Comparison of ENCODE assay signal across 9 cellular contexts in genomic region chr1:183318433-183318832, GRCh38.
DNase-seq lines count a peak whose midpoint lies in the region; ATAC-seq, FAIRE-seq and TF ChIP-seq lines count a peak whose summit lies in the region.
"Had no signal": no experiment of that assay in that cellular context is flagged by ENCODE, and none has a peak within 500 bp of the region (broad histone marks: within the 10 kb centered on the region; RNA-seq: fewer than 3 reads in every experiment).

No MANE protein-coding gene starts in this region.

- no peak overlapping the region for H3K4me2 ChIP-seq in K562 (ENCODE audit: insufficient read depth, low read length)

- peak; percentile 32 to 43; a peak in 2 of 4 replicates for TF ChIP-seq RAD21 in K562 (CRISPR knock-in tag; conservative IDR thresholded peaks at IDR 0.05 in 1 of 2, IDR thresholded peaks at IDR 0.05 in 1 of 2)

- no peak overlapping the region for H3K9ac ChIP-seq in K562 (ENCODE audit: insufficient read depth in 1 of 2, low read depth in 2 of 2, low read length in 2 of 2)

- peaks cover 6% of the 10 kb centered on the region for H3K27me3 Mint-ChIP-seq in activated CD4-positive, alpha-beta T cell treated with anti-CD3 and anti-CD28 coated beads, Interleukin-2, amount 10 ng/mL, durations not matched to agents 7 days and 5 days

- peak in 2 of 3 experiments; percentile 7 to 37; a peak in 4 of 6 replicates for TF ChIP-seq CTCF in K562 (IDR thresholded peaks at IDR 0.05 in 2 of 3, conservative IDR thresholded peaks at IDR 0.05 in 1 of 3; ENCODE audit: insufficient read depth in 2 of 3, low read depth in 1 of 3, low read length in 3 of 3)

- no peaks in the 10 kb centered on the region for H3K36me3 Mint-ChIP-seq in activated CD4-positive, alpha-beta T cell treated with anti-CD3 and anti-CD28 coated beads, Interleukin-2, amount 10 ng/mL, durations not matched to agents 7 days and 5 days (ENCODE audit: low read depth)

- no peaks in the 10 kb centered on the region for H3K4me1 Mint-ChIP-seq in activated CD4-positive, alpha-beta T cell treated with anti-CD3 and anti-CD28 coated beads, Interleukin-2, amount 10 ng/mL, durations not matched to agents 7 days and 5 days

- CTCF ChIA-PET in K562 (lab: Yijun Ruan, JAX; ENCODE audit: low intra/inter-chr PET ratio): no interaction called here
- CTCF ChIA-PET in activated CD4-positive, alpha-beta T cell treated with anti-CD3 and anti-CD28 coated beads, Interleukin-2, amount 10 ng/mL, durations not matched to agents 7 days and 5 days (lab: Charles Lee): interaction anchor here (0.9 kb wide), 1 partner anchor 12 kb away, joined by 3 read pairs; no protein-coding TSS in a partner anchor

- no peak for FAIRE-seq in K562 (lab: Jason Lieb, UNC)

- intact Hi-C loops in K562 (cut with micrococcal nuclease): no loop called here

- H3K4me1 ChIP-seq in K562 (replicated peaks in 1 of 2; ENCODE audit: control insufficient read depth in 2 of 2, insufficient read depth in 2 of 2, low read length in 2 of 2): no peaks in the 10 kb centered on the region

- H4K20me1 ChIP-seq in K562 (replicated peaks; ENCODE audit: control insufficient read depth, insufficient read depth, low read length): no peaks in the 10 kb centered on the region

- H3K9me3 ChIP-seq in K562 (replicated peaks; ENCODE audit: control insufficient read depth, insufficient read depth, low read depth, low read length): no peaks in the 10 kb centered on the region

- peak in 1 of 4 experiments; percentile 14 for DNase-seq in K562 (ENCODE audit: extremely low read depth in 1 of 4, low spot score in 3 of 4)
- DNase-seq in iPS-NIHi7 (ENCODE audit: extremely low spot score): peak; percentile 73
- peak; percentile 88 for DNase-seq in stromal cell of bone marrow (ENCODE audit: low read depth)
- DNase-seq in activated CD4-positive, alpha-beta T cell treated with anti-CD3 and anti-CD28 coated beads, Interleukin-2, amount 10 ng/mL, durations not matched to agents 7 days and 5 days: no peak
- DNase-seq in stimulated activated CD8-positive, alpha-beta memory T cell treated with anti-CD3 and anti-CD28 coated beads, Interleukin-4, amount 100 ng/mL, for 48 hours: no peak
- no peak for DNase-seq in NCI-H510A treated with DMSO at 0.1 percent for 48 hours (lab: John Stamatoyannopoulos, UW)

- no peak overlapping the region for H3K4me3 ChIP-seq in K562

- no peak overlapping the region for H3K27ac Mint-ChIP-seq in activated CD4-positive, alpha-beta T cell treated with anti-CD3 and anti-CD28 coated beads, Interleukin-2, amount 10 ng/mL, durations not matched to agents 7 days and 5 days
- H3K27ac Mint-ChIP-seq: T-helper 1 cell treated with Interleukin-12 subunit alpha and Interleukin-12 subunit beta and Interleukin-4 antibody, amounts not matched to agents 30 μg/mL and 1 μg/mL, for 36 hours had no signal

- POLR2A ChIA-PET in K562 (lab: Yijun Ruan, JAX): no interaction called here
- POLR2A ChIA-PET in activated CD4-positive, alpha-beta T cell treated with anti-CD3 and anti-CD28 coated beads, Interleukin-2, amount 10 ng/mL, durations not matched to agents 7 days and 5 days (lab: Charles Lee): no interaction called here

- ATAC-seq in GM18858 (IDR thresholded peaks at IDR 0.05; ENCODE audit: unreplicated experiment): peak; percentile 60
- peak; percentile 65 for ATAC-seq in HG03460 (IDR thresholded peaks at IDR 0.05; ENCODE audit: unreplicated experiment)
- ATAC-seq in K562: peak; percentile 68; the same call in 2 of the 3 replicates

- no peak for TF ChIP-seq POLR2A in K562 (conservative IDR thresholded peaks at IDR 0.05)

- 4% methylated on average over 4 of the region's 4 CpGs for WGBS in K562 (ENCODE audit: insufficient coverage, low coverage, missing lambda C conversion rate)

- no peaks in the 10 kb centered on the region for H3K9me3 Mint-ChIP-seq in activated CD4-positive, alpha-beta T cell treated with anti-CD3 and anti-CD28 coated beads, Interleukin-2, amount 10 ng/mL, durations not matched to agents 7 days and 5 days
- H3K9me3 Mint-ChIP-seq: T-helper 1 cell treated with Interleukin-12 subunit alpha and Interleukin-12 subunit beta and Interleukin-4 antibody, amounts not matched to agents 30 μg/mL and 1 μg/mL, for 36 hours had no signal

- no peak overlapping the region for H3K4me3 Mint-ChIP-seq in activated CD4-positive, alpha-beta T cell treated with anti-CD3 and anti-CD28 coated beads, Interleukin-2, amount 10 ng/mL, durations not matched to agents 7 days and 5 days
- H3K4me3 Mint-ChIP-seq: T-helper 1 cell treated with Interleukin-12 subunit alpha and Interleukin-12 subunit beta and Interleukin-4 antibody, amounts not matched to agents 30 μg/mL and 1 μg/mL, for 36 hours had no signal

- no peaks in the 10 kb centered on the region for H3K9me1 ChIP-seq in K562 (ENCODE audit: control insufficient read depth, insufficient read depth, low read length)

- H3K27ac ChIP-seq in K562 (ENCODE audit: extremely low read depth, low read depth, low read length): no peak overlapping the region

- no peak for TF ChIP-seq EP300 in K562 (IDR thresholded peaks at IDR 0.05; ENCODE audit: low read length)

- H3K36me3 ChIP-seq in K562 (ENCODE audit: control insufficient read depth, insufficient read depth, low read length): no peaks in the 10 kb centered on the region

- no TSS peak for BruUV-seq in K562 (replicated peaks; lab: Mats Ljungman, UMichigan)

- in situ Hi-C loops in K562 (cut with MboI): no loop called here

- no peaks in the 10 kb centered on the region for H3K79me2 ChIP-seq in K562 (ENCODE audit: control insufficient read depth, insufficient read depth, low read length)

- H2AFZ ChIP-seq in K562 (ENCODE audit: low read depth, low read length): no peak overlapping the region

- peaks cover 6 to 39% of the 10 kb centered on the region in 2 experiments; a peak in 4 of 5 replicates for H3K27me3 ChIP-seq in K562 (ENCODE audit: control insufficient read depth in 2 of 2, insufficient read depth in 2 of 2, low read length in 2 of 2)

TF ChIP-seq in K562, 482 proteins besides CTCF, POLR2A, EP300 and RAD21:
- TF ChIP-seq TOE1 (IDR thresholded peaks at IDR 0.05; ENCODE audit: borderline replicate concordance) (no peak), TOE1 (CRISPR knock-in tag; IDR thresholded peaks at IDR 0.05; ENCODE audit: borderline replicate concordance, low read depth) (no peak), TRIM28 (IDR thresholded peaks at IDR 0.05) (no peak), CEBPB (tag; IDR thresholded peaks at IDR 0.05) (peak; percentile 72), YBX1 (IDR thresholded peaks at IDR 0.05) (no peak), ZNF583 (CRISPR knock-in tag; IDR thresholded peaks at IDR 0.05) (no peak), GTF3C2 (IDR thresholded peaks at IDR 0.05; ENCODE audit: borderline replicate concordance, extremely low read depth, insufficient read length) (no peak), HBP1 (CRISPR knock-in tag; IDR thresholded peaks at IDR 0.05) (no peak), CEBPG (CRISPR knock-in tag; IDR thresholded peaks at IDR 0.05) (no peak), CEBPG (tag; conservative IDR thresholded peaks at IDR 0.05 in 1 of 2, IDR thresholded peaks at IDR 0.05 in 1 of 2) (peak; percentile 52 to 76), GABPB1 (CRISPR knock-in tag; IDR thresholded peaks at IDR 0.05) (no peak)

Comparison
In these comparisons a context has a peak if more than half of its experiments do, and no peak if none do; other contexts are left out.
1. DNase-seq: peak in iPS-NIHi7 (single experiment) and stromal cell of bone marrow (single experiment); none in activated CD4-positive, alpha-beta T cell treated with anti-CD3 and anti-CD28 coated beads, Interleukin-2, amount 10 ng/mL, durations not matched to agents 7 days and 5 days (single experiment), stimulated activated CD8-positive, alpha-beta memory T cell treated with anti-CD3 and anti-CD28 coated beads, Interleukin-4, amount 100 ng/mL, for 48 hours (single experiment) and NCI-H510A treated with DMSO at 0.1 percent for 48 hours (single experiment).
2. Peak in every context shown above with its lines, with median percentiles within 50 percentile points of each other: ATAC-seq.